ENCODE assay signal across 10 cellular contexts in genomic region chr2:127065299-127065931, GRCh38. TPM values are rescaled to one million over a fixed set of nuclear protein-coding genes. Genes with fewer than 3 reads are reported as not detected.
DNase-seq lines count a peak whose midpoint lies in the region; ATAC-seq and TF ChIP-seq lines count a peak whose summit lies in the region.
"Had no signal": no experiment of that assay in that cellular context is flagged by ENCODE, and none has a peak within 500 bp of the region (broad histone marks: within the 10 kb centered on the region; RNA-seq: fewer than 3 reads in every experiment).

No MANE protein-coding gene starts in this region.

- ATAC-seq in GM19023 (IDR thresholded peaks at IDR 0.05; ENCODE audit: unreplicated experiment) (no peak), GM19351 (IDR thresholded peaks at IDR 0.05; ENCODE audit: unreplicated experiment) (no peak)

- H3K4me1 ChIP-seq in HUES48 (ENCODE audit: control insufficient read depth, insufficient read depth, low read length) (peaks cover 7% of the 10 kb centered on the region; the same call in 1 of the 2 replicates), ovary (ENCODE audit: insufficient read depth) (no peaks in the 10 kb centered on the region)

- intact Hi-C loops in ovary (cut with DNase I) = loop anchor here in 2 of 4 donors (5.0 to 10.0 kb wide), 5 partner anchors 42 to 412 kb away; partner anchors contain the start of genes BIN1 (in 1 of the 2) and ERCC3 (in 1 of the 2)

- no peaks in the 10 kb centered on the region for H3K36me3 ChIP-seq in HUES48 (ENCODE audit: control insufficient read depth, insufficient read depth, low read length)
- no peaks in the 10 kb centered on the region for H3K36me3 ChIP-seq in ovary

- no peaks in the 10 kb centered on the region for H3K9me3 ChIP-seq in AG04450 (ENCODE audit: control insufficient read depth, insufficient read depth, low read length)
- H3K9me3 ChIP-seq in HUES48 (ENCODE audit: control insufficient read depth, insufficient read depth, low read length) = no peaks in the 10 kb centered on the region
- no peaks in the 10 kb centered on the region for H3K9me3 ChIP-seq in ovary

- no peak for TF ChIP-seq POLR2A in ovary (IDR thresholded peaks at IDR 0.05)

- no peak overlapping the region for H3K9ac ChIP-seq in HUES48 (ENCODE audit: low read depth, low read length)

- TF ChIP-seq CTCF in AG04450 (IDR thresholded peaks at IDR 0.05; ENCODE audit: low read depth, low read length) = no peak
- no peak for TF ChIP-seq CTCF in coronary artery (IDR thresholded peaks at IDR 0.05)
- no peak for TF ChIP-seq CTCF in ovary (IDR thresholded peaks at IDR 0.05)

- no peak for TF ChIP-seq EP300 in ovary (IDR thresholded peaks at IDR 0.05)

- CTCF ChIA-PET in AG04450 (lab: Charles Lee) = interaction anchor here (0.6 to 0.7 kb wide), 3 partner anchors 16 to 347 kb away, joined by 4 to 7 read pairs (median 6); no protein-coding TSS in a partner anchor

- H3K4me3 ChIP-seq in AG04450 (ENCODE audit: low read depth, low read length) = no peak overlapping the region
- no peak overlapping the region for H3K4me3 ChIP-seq in HUES48 (ENCODE audit: low read depth, low read length)
- no peak overlapping the region for H3K4me3 ChIP-seq in coronary artery
- H3K4me3 ChIP-seq in ovary = no peak overlapping the region

- POLR2A ChIA-PET in AG04450 (lab: Yijun Ruan, JAX) = interaction anchor here (0.7 to 1.1 kb wide), 3 partner anchors 17 to 111 kb away, joined by 4 to 7 read pairs (median 5); no protein-coding TSS in a partner anchor

- 91 to 93% (median 91%) methylated on average over 13 of the region's 13 CpGs for WGBS in ovary, 3 donors

- H3K27ac ChIP-seq in AG04450 (ENCODE audit: low read depth, low read length) (peak overlapping the region; percentile 91), HUES48 (ENCODE audit: low read depth, low read length) (peak overlapping the region; percentile 87), coronary artery (peak overlapping the region; percentile 57 to 86), ovary (peak overlapping the region; percentile 4 to 29)
- H3K27ac ChIP-seq: KMS-11 had no signal

- H3K27me3 ChIP-seq in AG04450 (ENCODE audit: control insufficient read depth, insufficient read depth, low read length) (no peaks in the 10 kb centered on the region), HUES48 (ENCODE audit: control insufficient read depth, insufficient read depth, low read length) (peaks cover 7% of the 10 kb centered on the region; the same call in 1 of the 2 replicates), ovary (no peaks in the 10 kb centered on the region)

- no peak for DNase-seq in AG04450 (ENCODE audit: low read depth, low spot score)
- no peak for DNase-seq in coronary artery (ENCODE audit: low spot score)
- DNase-seq in ovary = no peak
- no peak for DNase-seq in NCI-H1436 (lab: John Stamatoyannopoulos, UW)
- DNase-seq in effector CD4-positive, alpha-beta T cell = no peak
- DNase-seq: effector CD8-positive, alpha-beta T cell had no signal

RNA-seq across cellular contexts. Expression of gene BIN1, which starts 41.5 kb away (rescaled TPM):
- 32.4 and 35.7 TPM in 2 replicates for polyA plus RNA-seq in AG04450 (2011; rRNA removed)
- polyA minus RNA-seq in AG04450 (2011; rRNA and poly(A)+ RNA removed) = 33.1 and 43.8 TPM in 2 replicates
- 10 to 100 TPM; 25.2 to 77.3 (median 57.6) TPM for total RNA-seq in ovary
- 10 to 100 TPM; 16.7 to 32.6 TPM for polyA plus RNA-seq in ovary

Comparison
In these comparisons a context has a peak if more than half of its experiments do, and no peak if none do; other contexts are left out.
1. H3K27ac ChIP-seq: peak in every context shown above with its lines; median percentile 91 in AG04450; 87 in HUES48; 72 in coronary artery; 16 in ovary.